Comparison of ENCODE assay signal across 8 cellular contexts in genomic region chr22:16917144-16918003, GRCh38.
A peak's percentile ranks its signal among the peaks of the same experiment; 100 is the strongest.
DNase-seq lines count a peak whose midpoint lies in the region; ATAC-seq and TF ChIP-seq lines count a peak whose summit lies in the region.

No MANE protein-coding gene starts in this region.

- H3K79me2 ChIP-seq in GM23248 (ENCODE audit: insufficient read depth): no peaks in the 10 kb centered on the region

- H3F3A ChIP-seq in GM23248 (ENCODE audit: insufficient read depth): 0 out of 2 replicates have a peak, but pooled peaks cover 8% of the 10 kb centered on the region

- no peaks in the 10 kb centered on the region for H3K9me3 ChIP-seq in GM23248 (ENCODE audit: low read depth)

- H3K36me3 ChIP-seq in BJ (ENCODE audit: control insufficient read depth, insufficient read depth, low read length): no peaks in the 10 kb centered on the region
- no peaks in the 10 kb centered on the region for H3K36me3 ChIP-seq in GM23248 (ENCODE audit: low read depth)

- 20 to 21% methylated on average over 16 of the region's 16 CpGs for WGBS in GM23248 (ENCODE audit: low coverage in 1 of 2, low lambda C conversion rate in 2 of 2, missing lambda C conversion rate in 2 of 2), 2 experiments

- no peak overlapping the region for H3K4me3 ChIP-seq in BJ (ENCODE audit: low read depth, low read length)
- no peak overlapping the region for H3K4me3 ChIP-seq in GM23248

- no peak overlapping the region for H3K9ac ChIP-seq in GM23248

- peak; percentile 52 for TF ChIP-seq CTCF in BJ (IDR thresholded peaks at IDR 0.05; ENCODE audit: insufficient read depth, low read depth, low read length)

- in situ Hi-C loops in GM23248 (cut with MboI): no loop called here

- H3K4me2 ChIP-seq in GM23248 (ENCODE audit: unreplicated experiment): no peak overlapping the region

- H4K20me1 ChIP-seq in GM23248 (ENCODE audit: insufficient read depth): no peaks in the 10 kb centered on the region

- CTCF ChIA-PET in BJ (lab: Yijun Ruan, JAX): interaction anchor here (1.1 to 2.8 kb wide), 4 partner anchors 11 to 584 kb away, joined by 3 to 18 read pairs (median 10); no protein-coding TSS in a partner anchor

- no peak for DNase-seq in BJ (ENCODE audit: low read depth)
- peak; percentile 68 for DNase-seq in GM23248
- DNase-seq in NCI-H2171 treated with DMSO at 0.1 percent for 48 hours (lab: John Stamatoyannopoulos, UW): peak; percentile 55
- peak; percentile 33 to 45 for DNase-seq in activated CD4-positive, alpha-beta T cell treated with anti-CD3 and anti-CD28 coated beads for 4 hours
- peak; percentile 75 for DNase-seq in ecto neural progenitor cell (ENCODE audit: low spot score)
- peak; percentile 62 to 77 for DNase-seq in lung microvascular endothelial cell (ENCODE audit: low read depth in 2 of 2)
- DNase-seq in stimulated activated CD8-positive, alpha-beta memory T cell treated with anti-CD3 and anti-CD28 coated beads, Interleukin-15, amount 100 ng/mL, for 1 hour (ENCODE audit: low read depth): peak; percentile 20

- H3K27me3 ChIP-seq in BJ (ENCODE audit: control insufficient read depth, insufficient read depth, low read length) (no peaks in the 10 kb centered on the region), GM23248 (replicated peaks; ENCODE audit: insufficient read depth) (no peaks in the 10 kb centered on the region; the same call in 1 of the 2 replicates)

- H3K4me1 ChIP-seq in GM23248 (ENCODE audit: insufficient read depth): peaks cover 20% of the 10 kb centered on the region

- no peaks in the 10 kb centered on the region for H3K9me2 ChIP-seq in GM23248 (ENCODE audit: insufficient read depth)

- no peak overlapping the region for H3K27ac ChIP-seq in GM23248

- ATAC-seq in GM19455 (IDR thresholded peaks at IDR 0.05; ENCODE audit: unreplicated experiment): no peak

- POLR2A ChIA-PET in BJ (lab: Charles Lee): interaction anchor here (0.6 kb wide), 1 partner anchor 584 kb away, joined by 4 read pairs; no protein-coding TSS in a partner anchor

- H2AFZ ChIP-seq in GM23248: no peak overlapping the region
